In genomic region chr7:150449206-150449956, GRCh38 we compare ENCODE assay signal across 12 cellular contexts. TPM values are rescaled to one million over a fixed set of nuclear protein-coding genes. Genes with fewer than 3 reads are reported as not detected.
DNase-seq lines count a peak whose midpoint lies in the region; ATAC-seq and TF ChIP-seq lines count a peak whose summit lies in the region.
"Had no signal": no experiment of that assay in that cellular context is flagged by ENCODE, and none has a peak within 500 bp of the region (broad histone marks: within the 10 kb centered on the region; RNA-seq: fewer than 3 reads in every experiment).

No MANE protein-coding gene starts in this region.

- peaks cover 18% of the 10 kb centered on the region for H3K36me3 Mint-ChIP-seq in activated naive CD8-positive, alpha-beta T cell treated with anti-CD3 and anti-CD28 coated beads, Interleukin-2, amount 10 ng/mL, durations not matched to agents 7 days and 5 days
- peaks cover 6% of the 10 kb centered on the region for H3K36me3 Mint-ChIP-seq in natural killer cell treated with Interleukin-12 subunit alpha and Interleukin-12 subunit beta and Interleukin-15 and Interleukin-18, amount 100 ng/mL, for 72 hours

- H3K27me3 ChIP-seq in vagina: no peaks in the 10 kb centered on the region
- peaks cover 80% of the 10 kb centered on the region for H3K27me3 ChIP-seq in PC-9 (ENCODE audit: insufficient read depth, low read depth)
- H3K27me3 ChIP-seq: cardiac muscle cell had no signal

- BruUV-seq in PC-9 (replicated peaks; lab: Mats Ljungman, UMichigan): no TSS peak

- H3K36me3 ChIP-seq in vagina (no peaks in the 10 kb centered on the region), PC-9 (ENCODE audit: low read depth) (no peaks in the 10 kb centered on the region)
- H3K36me3 ChIP-seq: cardiac muscle cell had no signal

- H3K4me3 Mint-ChIP-seq in activated naive CD8-positive, alpha-beta T cell treated with anti-CD3 and anti-CD28 coated beads, Interleukin-2, amount 10 ng/mL, durations not matched to agents 7 days and 5 days: peak overlapping the region; percentile 95
- peak overlapping the region; percentile 98 for H3K4me3 Mint-ChIP-seq in natural killer cell treated with Interleukin-12 subunit alpha and Interleukin-12 subunit beta and Interleukin-15 and Interleukin-18, amount 100 ng/mL, for 72 hours

- no peak for TF ChIP-seq POLR2A in vagina (IDR thresholded peaks at IDR 0.05)

- ATAC-seq in activated naive CD8-positive, alpha-beta T cell treated with anti-CD3 and anti-CD28 coated beads, Interleukin-2, amount 10 ng/mL, durations not matched to agents 7 days and 5 days (ENCODE audit: low read depth): no peak
- ATAC-seq in natural killer cell treated with Interleukin-12 subunit alpha and Interleukin-12 subunit beta and Interleukin-15 and Interleukin-18, amount 100 ng/mL, for 72 hours: no peak
- ATAC-seq in HG03432 (IDR thresholded peaks at IDR 0.05; ENCODE audit: unreplicated experiment): no peak

- POLR2A ChIA-PET in activated naive CD8-positive, alpha-beta T cell treated with anti-CD3 and anti-CD28 coated beads, Interleukin-2, amount 10 ng/mL, durations not matched to agents 7 days and 5 days (lab: Charles Lee): interaction anchor here (0.6 to 8.4 kb wide), 26 partner anchors 16 to 306 kb away, joined by 3 to 212 read pairs (median 10); partner anchors contain the start of genes GIMAP1, GIMAP2, GIMAP4 and GIMAP5
- POLR2A ChIA-PET in PC-9 (lab: Charles Lee; ENCODE audit: unreplicated experiment): no interaction called here

- no peak overlapping the region for H3K4me2 ChIP-seq in PC-9
- H3K4me2 ChIP-seq: smooth muscle cell had no signal

- H3K9me3 ChIP-seq in vagina: no peaks in the 10 kb centered on the region
- H3K9me3 ChIP-seq in PC-9 (ENCODE audit: insufficient read depth, low read depth): no peaks in the 10 kb centered on the region

- no peaks in the 10 kb centered on the region for H3K9me2 ChIP-seq in PC-9 (ENCODE audit: insufficient read depth)

- peak overlapping the region; percentile 95 for H3K27ac Mint-ChIP-seq in activated naive CD8-positive, alpha-beta T cell treated with anti-CD3 and anti-CD28 coated beads, Interleukin-2, amount 10 ng/mL, durations not matched to agents 7 days and 5 days
- peak overlapping the region; percentile 91 to 96 for H3K27ac Mint-ChIP-seq in natural killer cell treated with Interleukin-12 subunit alpha and Interleukin-12 subunit beta and Interleukin-15 and Interleukin-18, amount 100 ng/mL, for 72 hours

- peaks cover 45% of the 10 kb centered on the region for H3K4me1 Mint-ChIP-seq in activated naive CD8-positive, alpha-beta T cell treated with anti-CD3 and anti-CD28 coated beads, Interleukin-2, amount 10 ng/mL, durations not matched to agents 7 days and 5 days
- H3K4me1 Mint-ChIP-seq in natural killer cell treated with Interleukin-12 subunit alpha and Interleukin-12 subunit beta and Interleukin-15 and Interleukin-18, amount 100 ng/mL, for 72 hours (ENCODE audit: low read depth in 2 of 2): peaks cover 61 to 65% of the 10 kb centered on the region in 2 donors

- H3K27me3 Mint-ChIP-seq in activated naive CD8-positive, alpha-beta T cell treated with anti-CD3 and anti-CD28 coated beads, Interleukin-2, amount 10 ng/mL, durations not matched to agents 7 days and 5 days: no peaks in the 10 kb centered on the region
- no peaks in the 10 kb centered on the region for H3K27me3 Mint-ChIP-seq in natural killer cell treated with Interleukin-12 subunit alpha and Interleukin-12 subunit beta and Interleukin-15 and Interleukin-18, amount 100 ng/mL, for 72 hours

- peaks cover 3% of the 10 kb centered on the region for H3K9me3 Mint-ChIP-seq in activated naive CD8-positive, alpha-beta T cell treated with anti-CD3 and anti-CD28 coated beads, Interleukin-2, amount 10 ng/mL, durations not matched to agents 7 days and 5 days
- H3K9me3 Mint-ChIP-seq in natural killer cell treated with Interleukin-12 subunit alpha and Interleukin-12 subunit beta and Interleukin-15 and Interleukin-18, amount 100 ng/mL, for 72 hours: no peaks in the 10 kb centered on the region

- DNase-seq in stimulated activated CD4-positive, alpha-beta T cell treated with anti-CD3 and anti-CD28 coated beads, Interleukin-1b, Interleukin-23, amount 100 ng/mL, for 48 hours: peak; percentile 28
- no peak for DNase-seq in stimulated activated CD4-positive, alpha-beta T cell treated with anti-CD3 and anti-CD28 coated beads, Interleukin-4, amount 100 ng/mL, for 24 hours
- DNase-seq in activated naive CD8-positive, alpha-beta T cell treated with anti-CD3 and anti-CD28 coated beads, Interleukin-2, amount 10 ng/mL, durations not matched to agents 7 days and 5 days: no peak
- no peak for DNase-seq in natural killer cell treated with Interleukin-12 subunit alpha and Interleukin-12 subunit beta and Interleukin-15 and Interleukin-18, amount 100 ng/mL, for 72 hours (ENCODE audit: low spot score)
- DNase-seq in vagina (ENCODE audit: extremely low spot score in 2 of 2) (no peak), foreskin melanocyte (no peak), PC-9 (no peak)

- intact Hi-C loops in vagina (cut with DNase I) (no loop called here), PC-9 (cut with micrococcal nuclease; ENCODE audit: unreplicated experiment) (loop anchor here (5.0 to 10.0 kb wide), 4 partner anchors 308 to 855 kb away; no protein-coding TSS in a partner anchor)

- H4K20me1 ChIP-seq in PC-9 (ENCODE audit: insufficient read depth): no peaks in the 10 kb centered on the region

- H3K4me1 ChIP-seq in vagina (peaks cover 17% of the 10 kb centered on the region), PC-9 (replicated peaks; ENCODE audit: insufficient read depth) (no peaks in the 10 kb centered on the region)

- no peak for TF ChIP-seq CTCF in vagina (IDR thresholded peaks at IDR 0.05)
- TF ChIP-seq CTCF in PC-9 (conservative IDR thresholded peaks at IDR 0.05): no peak

- CTCF ChIA-PET in PC-9 (lab: Charles Lee): interaction anchor here (0.6 kb wide), 2 partner anchors 437 to 606 kb away, joined by 3 read pairs; no protein-coding TSS in a partner anchor

- no peaks in the 10 kb centered on the region for H3F3A ChIP-seq in PC-9 (ENCODE audit: insufficient read depth, low read depth)

- H3K79me2 ChIP-seq in PC-9 (ENCODE audit: low read depth): no peaks in the 10 kb centered on the region

- H3K27ac ChIP-seq in vagina: peak overlapping the region; percentile 39
- H3K27ac ChIP-seq in PC-9: no peak overlapping the region
- H3K27ac ChIP-seq: cardiac muscle cell, HL-60, RWPE1 had no signal

- H3K4me3 ChIP-seq in vagina (no peak overlapping the region), PC-9 (no peak overlapping the region)
- H3K4me3 ChIP-seq: cardiac muscle cell, smooth muscle cell had no signal

- H2AFZ ChIP-seq in PC-9: no peak overlapping the region

RNA-seq across cellular contexts. Expression of gene GIMAP8, which starts 1.0 kb away (rescaled TPM):
- total RNA-seq in activated naive CD8-positive, alpha-beta T cell treated with anti-CD3 and anti-CD28 coated beads, Interleukin-2, amount 10 ng/mL, durations not matched to agents 7 days and 5 days: 10 to 100 TPM; 29.2 to 31.0 TPM
- 10 to 100 TPM; 10.2 to 13.7 TPM for total RNA-seq in natural killer cell treated with Interleukin-12 subunit alpha and Interleukin-12 subunit beta and Interleukin-15 and Interleukin-18, amount 100 ng/mL, for 72 hours
- 9.6 TPM for total RNA-seq in vagina
- total RNA-seq in PC-9 (2021): not detected in 2 replicates
- total RNA-seq: smooth muscle cell had no signal

Comparison
In these comparisons a context has a peak if more than half of its experiments do, and no peak if none do; other contexts are left out.
1. RNA of gene GIMAP8, which starts 1.0 kb away (total RNA-seq): 29.2 to 31.0 TPM in activated naive CD8-positive, alpha-beta T cell treated with anti-CD3 and anti-CD28 coated beads, Interleukin-2, amount 10 ng/mL, durations not matched to agents 7 days and 5 days, 10.2 to 13.7 TPM in natural killer cell treated with Interleukin-12 subunit alpha and Interleukin-12 subunit beta and Interleukin-15 and Interleukin-18, amount 100 ng/mL, for 72 hours and 9.6 TPM in vagina (single experiment); not detected in PC-9; every median in the first group is over 10 times any median in the second.